In the genomic region with DNA sequence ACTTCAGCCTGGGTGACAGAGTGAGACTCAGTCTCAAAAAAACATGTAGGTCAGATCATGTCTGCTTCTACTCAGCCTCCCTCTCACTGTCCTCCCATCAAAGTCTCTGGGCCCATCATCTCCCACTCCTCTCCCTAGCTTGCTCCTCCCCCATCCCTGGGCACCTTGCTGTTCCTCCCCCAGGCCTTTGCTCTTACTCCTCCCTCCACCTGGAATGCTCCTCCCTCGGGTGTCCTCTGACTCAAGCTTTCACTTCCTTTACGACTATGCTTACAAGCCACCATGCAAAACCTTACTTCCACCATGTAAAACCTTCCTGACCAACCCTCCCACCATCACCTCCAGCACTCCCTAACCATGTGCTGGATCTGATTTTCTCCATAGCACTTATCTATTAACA, we compare ENCODE assay signal across 9 cellular contexts. TPM values are rescaled to one million over a fixed set of nuclear protein-coding genes. Genes with fewer than 3 reads are reported as not detected.
DNase-seq lines count a peak whose midpoint lies in the region; ATAC-seq and TF ChIP-seq lines count a peak whose summit lies in the region.
"Had no signal": no experiment of that assay in that cellular context is flagged by ENCODE, and none has a peak within 500 bp of the region (broad histone marks: within the 10 kb centered on the region; RNA-seq: fewer than 3 reads in every experiment).

No MANE protein-coding gene starts in this region.

- no peak for TF ChIP-seq CTCF in GM23338 (conservative IDR thresholded peaks at IDR 0.05; ENCODE audit: low read depth in 2 of 2)
- no peak for TF ChIP-seq CTCF in NB4 (IDR thresholded peaks at IDR 0.05; ENCODE audit: low read depth, low read length)
- no peak for TF ChIP-seq CTCF in foreskin fibroblast (IDR thresholded peaks at IDR 0.05; ENCODE audit: low read depth, low read length)
- no peak for TF ChIP-seq CTCF in hepatocyte (IDR thresholded peaks at IDR 0.05; ENCODE audit: poor library complexity)

- peaks cover 76% of the 10 kb centered on the region for H3K36me3 Mint-ChIP-seq in GM23338 (ENCODE audit: low read depth)
- peaks cover 28 to 52% of the 10 kb centered on the region in 2 donors for H3K36me3 Mint-ChIP-seq in naive B cell

- peaks cover 3% of the 10 kb centered on the region for H3K27me3 Mint-ChIP-seq in GM23338 (ENCODE audit: insufficient read depth, low read depth, poor library complexity)
- no peaks in the 10 kb centered on the region for H3K27me3 Mint-ChIP-seq in naive B cell

- no peak overlapping the region for H3K27ac ChIP-seq in GM23338 (ENCODE audit: low read depth)
- H3K27ac ChIP-seq in hepatocyte: no peak overlapping the region

- 90% methylated on average over 2 of the region's 2 CpGs for WGBS in hepatocyte (ENCODE audit: low lambda C conversion rate, missing lambda C conversion rate)

- H3K27me3 ChIP-seq in GM23338 (ENCODE audit: insufficient read depth): no peaks in the 10 kb centered on the region
- no peaks in the 10 kb centered on the region for H3K27me3 ChIP-seq in hepatocyte
- H3K27me3 ChIP-seq: spleen had no signal

- peaks cover 6% of the 10 kb centered on the region for H3K4me1 Mint-ChIP-seq in GM23338
- peaks cover 6 to 10% (median 7%) of the 10 kb centered on the region in 3 donors for H3K4me1 Mint-ChIP-seq in naive B cell

- H3K79me2 ChIP-seq in GM23338 (replicated peaks; ENCODE audit: insufficient read depth) (no peaks in the 10 kb centered on the region), hepatocyte (no peaks in the 10 kb centered on the region)

- DNase-seq in GM23338 (ENCODE audit: low spot score): no peak
- peak; percentile 42 for DNase-seq in NB4 (ENCODE audit: low read depth)
- no peak for DNase-seq in naive B cell
- no peak for DNase-seq in glomerular visceral epithelial cell (ENCODE audit: extremely low spot score)
- DNase-seq in foreskin fibroblast: no peak
- no peak for DNase-seq in 8988T
- no peak for DNase-seq in hepatocyte (ENCODE audit: low spot score)
- DNase-seq: spleen had no signal

- H3K27ac Mint-ChIP-seq in GM23338: peak overlapping the region; percentile 38; the same call in 1 of the 2 replicates
- H3K27ac Mint-ChIP-seq in naive B cell: peak overlapping the region in 5 of 6 donors; percentile 67 to 96 (median 83)

- peaks cover 40% of the 10 kb centered on the region for H3K36me3 ChIP-seq in GM23338 (ENCODE audit: insufficient read depth)
- H3K36me3 ChIP-seq in hepatocyte (replicated peaks; ENCODE audit: insufficient read depth, low read depth): no peaks in the 10 kb centered on the region

- 0 out of 2 replicates have a peak, but pooled peaks cover 3% of the 10 kb centered on the region for H4K20me1 ChIP-seq in GM23338 (replicated peaks; ENCODE audit: insufficient read depth)
- no peaks in the 10 kb centered on the region for H4K20me1 ChIP-seq in hepatocyte (ENCODE audit: insufficient read depth, poor library complexity, severe bottlenecking)

- H3K4me3 Mint-ChIP-seq in GM23338: no peak overlapping the region
- H3K4me3 Mint-ChIP-seq in naive B cell: peak overlapping the region in 1 of 8 donors; percentile 12

- H2AFZ ChIP-seq in GM23338: no peak overlapping the region
- H2AFZ ChIP-seq in hepatocyte: no peak overlapping the region

- no peak overlapping the region for H3K4me2 ChIP-seq in GM23338
- H3K4me2 ChIP-seq in hepatocyte: no peak overlapping the region

- H3K9me3 ChIP-seq in hepatocyte (ENCODE audit: low read depth): no peaks in the 10 kb centered on the region
- H3K9me3 ChIP-seq: spleen had no signal

- TF ChIP-seq POLR2A in NB4 (IDR thresholded peaks at IDR 0.05; ENCODE audit: extremely low read depth, insufficient read length): no peak

- ATAC-seq in GM18519 (IDR thresholded peaks at IDR 0.05; ENCODE audit: low FRiP score, unreplicated experiment) (peak; percentile 82), GM23338 (peak; percentile 38; the same call in 2 of the 3 replicates), naive B cell (ENCODE audit: low read depth in 2 of 2) (peak; percentile 58 to 61)

- H3K4me1 ChIP-seq in GM23338 (ENCODE audit: insufficient read depth) (no peaks in the 10 kb centered on the region), hepatocyte (ENCODE audit: insufficient read depth) (no peaks in the 10 kb centered on the region)

- H3K9me3 Mint-ChIP-seq in GM23338 (no peaks in the 10 kb centered on the region), naive B cell (peaks cover 0 to 5% (median 0%) of the 10 kb centered on the region in 7 donors)

- H3K4me3 ChIP-seq in GM23338 (no peak overlapping the region), NB4 (ENCODE audit: low read depth, low read length) (no peak overlapping the region), foreskin fibroblast (ENCODE audit: low read depth in 1 of 2, low read length in 2 of 2) (no peak overlapping the region), hepatocyte (no peak overlapping the region)
- H3K4me3 ChIP-seq: spleen had no signal

- H3K9me2 ChIP-seq in GM23338 (ENCODE audit: insufficient read depth) (no peaks in the 10 kb centered on the region), hepatocyte (replicated peaks; ENCODE audit: insufficient read depth) (no peaks in the 10 kb centered on the region)

- H3F3A ChIP-seq in GM23338 (replicated peaks; ENCODE audit: low read depth): 0 out of 2 replicates have a peak, but pooled peaks cover 4% of the 10 kb centered on the region

TF ChIP-seq in GM23338, 12 proteins besides CTCF, POLR2A, EP300 and RAD21:
- TF ChIP-seq CREB1 (CRISPR knock-in tag; IDR thresholded peaks at IDR 0.05; ENCODE audit: low read depth) (no peak), ZNF331 (CRISPR knock-in tag; IDR thresholded peaks at IDR 0.05; ENCODE audit: low read depth) (no peak), JUNB (IDR thresholded peaks at IDR 0.05; ENCODE audit: unreplicated experiment) (no peak)
- TF ChIP-seq, protein P1, sequence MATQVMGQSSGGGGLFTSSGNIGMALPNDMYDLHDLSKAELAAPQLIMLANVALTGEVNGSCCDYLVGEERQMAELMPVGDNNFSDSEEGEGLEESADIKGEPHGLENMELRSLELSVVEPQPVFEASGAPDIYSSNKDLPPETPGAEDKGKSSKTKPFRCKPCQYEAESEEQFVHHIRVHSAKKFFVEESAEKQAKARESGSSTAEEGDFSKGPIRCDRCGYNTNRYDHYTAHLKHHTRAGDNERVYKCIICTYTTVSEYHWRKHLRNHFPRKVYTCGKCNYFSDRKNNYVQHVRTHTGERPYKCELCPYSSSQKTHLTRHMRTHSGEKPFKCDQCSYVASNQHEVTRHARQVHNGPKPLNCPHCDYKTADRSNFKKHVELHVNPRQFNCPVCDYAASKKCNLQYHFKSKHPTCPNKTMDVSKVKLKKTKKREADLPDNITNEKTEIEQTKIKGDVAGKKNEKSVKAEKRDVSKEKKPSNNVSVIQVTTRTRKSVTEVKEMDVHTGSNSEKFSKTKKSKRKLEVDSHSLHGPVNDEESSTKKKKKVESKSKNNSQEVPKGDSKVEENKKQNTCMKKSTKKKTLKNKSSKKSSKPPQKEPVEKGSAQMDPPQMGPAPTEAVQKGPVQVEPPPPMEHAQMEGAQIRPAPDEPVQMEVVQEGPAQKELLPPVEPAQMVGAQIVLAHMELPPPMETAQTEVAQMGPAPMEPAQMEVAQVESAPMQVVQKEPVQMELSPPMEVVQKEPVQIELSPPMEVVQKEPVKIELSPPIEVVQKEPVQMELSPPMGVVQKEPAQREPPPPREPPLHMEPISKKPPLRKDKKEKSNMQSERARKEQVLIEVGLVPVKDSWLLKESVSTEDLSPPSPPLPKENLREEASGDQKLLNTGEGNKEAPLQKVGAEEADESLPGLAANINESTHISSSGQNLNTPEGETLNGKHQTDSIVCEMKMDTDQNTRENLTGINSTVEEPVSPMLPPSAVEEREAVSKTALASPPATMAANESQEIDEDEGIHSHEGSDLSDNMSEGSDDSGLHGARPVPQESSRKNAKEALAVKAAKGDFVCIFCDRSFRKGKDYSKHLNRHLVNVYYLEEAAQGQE (IDR thresholded peaks at IDR 0.05; ENCODE audit: unreplicated experiment): no peak

RNA-seq across cellular contexts. Expression of a gene that starts 51.5 kb away (rescaled TPM):
- total RNA-seq in GM23338 (2014; rRNA removed; shearing (Covaris generic)): 47.4 and 51.6 TPM in 2 replicates
- polyA plus RNA-seq in GM23338 (2016; fragmentation: Nextera tagmentation; extraction: Ambion mirVana) (17.7 and 18.3 TPM in 2 replicates), naive B cell (ENCODE audit: low read depth in 6 of 6) (10 to 100 TPM; 16.9 to 32.1 (median 20.5) TPM), hepatocyte (7.1 and 11.0 TPM in 2 replicates)
- 14.7 and 19.7 TPM in 2 replicates for total RNA-seq in hepatocyte
